ENCODE assay signal across 1 cellular context in genomic region chr12:47758584-47758833, GRCh38.
TF ChIP-seq lines count a peak whose summit lies in the region.

No MANE protein-coding gene starts in this region.

TF ChIP-seq in endothelial cell of umbilical vein, 7 proteins besides CTCF, POLR2A, EP300 and RAD21:
- TF ChIP-seq, protein P1, sequence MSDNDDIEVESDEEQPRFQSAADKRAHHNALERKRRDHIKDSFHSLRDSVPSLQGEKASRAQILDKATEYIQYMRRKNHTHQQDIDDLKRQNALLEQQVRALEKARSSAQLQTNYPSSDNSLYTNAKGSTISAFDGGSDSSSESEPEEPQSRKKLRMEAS (IDR thresholded peaks at IDR 0.05; ENCODE audit: insufficient read depth, insufficient read length): no peak
- TF ChIP-seq JUN (IDR thresholded peaks at IDR 0.05; ENCODE audit: borderline replicate concordance, insufficient read depth, insufficient read length, low read depth) (no peak), GATA2 (IDR thresholded peaks at IDR 0.05; ENCODE audit: insufficient read depth, insufficient read length, low read depth, low read length) (no peak), MYC (IDR thresholded peaks at IDR 0.05; ENCODE audit: low read depth, low read length) (no peak), FOS (IDR thresholded peaks at IDR 0.05; ENCODE audit: borderline replicate concordance, insufficient read depth, low read length) (no peak), POLR2AphosphoS5 (IDR thresholded peaks at IDR 0.05; ENCODE audit: insufficient read depth, low read depth, low read length) (no peak), EZH2 (IDR thresholded peaks at IDR 0.05; ENCODE audit: borderline replicate concordance, low read depth, low read length, severe bottlenecking) (no peak)
